Comparison of ENCODE assay signal across 31 cellular contexts in genomic region chr11:48879256-48879655, GRCh38.
A peak's percentile ranks its signal among the peaks of the same experiment; 100 is the strongest.
DNase-seq lines count a peak whose midpoint lies in the region; ATAC-seq and TF ChIP-seq lines count a peak whose summit lies in the region.
"Had no signal": no experiment of that assay in that cellular context is flagged by ENCODE, and none has a peak within 500 bp of the region (broad histone marks: within the 10 kb centered on the region; RNA-seq: fewer than 3 reads in every experiment).

No MANE protein-coding gene starts in this region.

- H3K9me2 ChIP-seq in GM23338 (ENCODE audit: insufficient read depth) = 0 out of 2 replicates have a peak, but pooled peaks cover 5% of the 10 kb centered on the region

- 0 out of 2 replicates have a peak, but pooled peaks cover 2% of the 10 kb centered on the region for H3K9me3 ChIP-seq in HAP-1
- H3K9me3 ChIP-seq: A549; BE2C; BLaER1 treated with 17β-estradiol and CSF1 and Interleukin-3, amounts not matched to agents 10 nM and 100 nM; Caco-2 had no signal

- no peaks in the 10 kb centered on the region for H3K4me1 ChIP-seq in GM23338 (ENCODE audit: insufficient read depth)
- H3K4me1 ChIP-seq in HAP-1 = peaks cover 9% of the 10 kb centered on the region
- H3K4me1 ChIP-seq: A549; BE2C; BLaER1; BLaER1 treated with 17β-estradiol and CSF1 and Interleukin-3, amounts not matched to agents 10 nM and 100 nM; Caco-2 had no signal

- DNase-seq in GM23338 (ENCODE audit: low spot score) (peak; percentile 31), HAP-1 (ENCODE audit: low spot score in 2 of 2) (peak; percentile 72 to 73), SW480 (ENCODE audit: low spot score) (no peak), NCI-H2081 treated with DMSO at 0.1 percent for 48 hours (lab: John Stamatoyannopoulos, UW) (no peak)
- DNase-seq: 8988T; ACHN; AML-193; BE2C; C1 segment of cervical spinal cord; Caco-2; Calu3; CD4-positive, alpha-beta T cell; CD4-positive, CD25-positive, alpha-beta regulatory T cell; CD8-positive, alpha-beta memory T cell; CD8-positive, alpha-beta T cell; COR-L47; DMS 273 treated with DMSO at 0.1 percent for 48 hours; DMS153; DMS53; DMS79; DMS79 treated with DMSO at 0.1 percent for 48 hours; DND-41; EL had no signal

- H3F3A ChIP-seq in GM23338 (replicated peaks; ENCODE audit: low read depth) = no peaks in the 10 kb centered on the region

- no peak overlapping the region for H3K27ac ChIP-seq in GM23338 (ENCODE audit: low read depth)
- H3K27ac ChIP-seq: 22Rv1; A549; BLaER1; BLaER1 treated with 17β-estradiol and CSF1 and Interleukin-3, amounts not matched to agents 10 nM and 100 nM; C4-2B had no signal

- H3K4me1 Mint-ChIP-seq in GM23338 = no peaks in the 10 kb centered on the region
- H3K4me1 Mint-ChIP-seq: B cell; CD14-positive monocyte; CD4-positive, alpha-beta memory T cell; CD4-positive, CD25-positive, alpha-beta regulatory T cell; CD8-positive, alpha-beta memory T cell had no signal

- no peak overlapping the region for H3K4me2 ChIP-seq in GM23338
- H3K4me2 ChIP-seq: A549; BLaER1; BLaER1 treated with 17β-estradiol and CSF1 and Interleukin-3, amounts not matched to agents 10 nM and 100 nM had no signal

- H3K4me3 Mint-ChIP-seq in GM23338 = no peak overlapping the region
- H3K4me3 Mint-ChIP-seq: B cell; CD14-positive monocyte; CD4-positive, alpha-beta memory T cell; CD4-positive, alpha-beta T cell; CD4-positive, CD25-positive, alpha-beta regulatory T cell; CD8-positive, alpha-beta memory T cell; CD8-positive, alpha-beta T cell had no signal

- no peaks in the 10 kb centered on the region for H3K27me3 Mint-ChIP-seq in GM23338 (ENCODE audit: insufficient read depth, low read depth, poor library complexity)
- H3K27me3 Mint-ChIP-seq: B cell; CD4-positive, alpha-beta memory T cell; CD4-positive, alpha-beta T cell; CD4-positive, CD25-positive, alpha-beta regulatory T cell; CD8-positive, alpha-beta memory T cell had no signal

- no peak overlapping the region for H2AFZ ChIP-seq in GM23338

- in situ Hi-C loops in HAP-1 (cut with MboI; ENCODE audit: low sequenced_read_pairs) = no loop called here

- TF ChIP-seq CTCF in GM23338 (conservative IDR thresholded peaks at IDR 0.05; ENCODE audit: low read depth in 2 of 2) = no peak

- 0 out of 2 replicates have a peak overlapping the region, but pooled peaks have one; percentile 11 for H3K4me3 ChIP-seq in GM23338
- no peak overlapping the region for H3K4me3 ChIP-seq in HAP-1
- H3K4me3 ChIP-seq: A549; BLaER1; BLaER1 treated with 17β-estradiol and CSF1 and Interleukin-3, amounts not matched to agents 10 nM and 100 nM had no signal

- ATAC-seq in GM23338 = no peak
- ATAC-seq: A549; CD8-positive, alpha-beta T cell had no signal

- peaks cover 59% of the 10 kb centered on the region for H3K9me3 Mint-ChIP-seq in GM23338
- H3K9me3 Mint-ChIP-seq: CD4-positive, alpha-beta T cell; CD8-positive, alpha-beta T cell had no signal

- no peaks in the 10 kb centered on the region for H4K20me1 ChIP-seq in GM23338 (replicated peaks; ENCODE audit: insufficient read depth)
- H4K20me1 ChIP-seq: BLaER1; BLaER1 treated with 17β-estradiol and CSF1 and Interleukin-3, amounts not matched to agents 10 nM and 100 nM had no signal

- no peaks in the 10 kb centered on the region for H3K79me2 ChIP-seq in GM23338 (replicated peaks; ENCODE audit: insufficient read depth)

- H3K27ac Mint-ChIP-seq in GM23338 = no peak overlapping the region
- H3K27ac Mint-ChIP-seq: B cell; CD14-positive monocyte; CD4-positive, alpha-beta memory T cell; CD4-positive, alpha-beta T cell; CD4-positive, CD25-positive, alpha-beta regulatory T cell; CD8-positive, alpha-beta memory T cell; CD8-positive, alpha-beta T cell had no signal

- H3K27me3 ChIP-seq in GM23338 (ENCODE audit: insufficient read depth) (no peaks in the 10 kb centered on the region), HAP-1 (ENCODE audit: low read depth) (no peaks in the 10 kb centered on the region)
- H3K27me3 ChIP-seq: BE2C; BLaER1; BLaER1 treated with 17β-estradiol and CSF1 and Interleukin-3, amounts not matched to agents 10 nM and 100 nM had no signal

- no peaks in the 10 kb centered on the region for H3K36me3 ChIP-seq in GM23338 (ENCODE audit: insufficient read depth)
- H3K36me3 ChIP-seq in HAP-1 (replicated peaks) = no peaks in the 10 kb centered on the region; the same call in 1 of the 2 replicates
- H3K36me3 ChIP-seq: BE2C; BLaER1; BLaER1 treated with 17β-estradiol and CSF1 and Interleukin-3, amounts not matched to agents 10 nM and 100 nM had no signal

- H3K36me3 Mint-ChIP-seq in GM23338 (ENCODE audit: low read depth) = peaks cover 22% of the 10 kb centered on the region
- H3K36me3 Mint-ChIP-seq: CD14-positive monocyte; CD4-positive, alpha-beta memory T cell; CD4-positive, CD25-positive, alpha-beta regulatory T cell; CD8-positive, alpha-beta memory T cell; CD8-positive, alpha-beta T cell had no signal

TF ChIP-seq in GM23338, 12 proteins besides CTCF, POLR2A, EP300 and RAD21 (continues in another document):
- no peak for TF ChIP-seq ZNF331 (CRISPR knock-in tag; IDR thresholded peaks at IDR 0.05; ENCODE audit: low read depth)
- TF ChIP-seq CREB1 (CRISPR knock-in tag; IDR thresholded peaks at IDR 0.05; ENCODE audit: low read depth) = no peak
- TF ChIP-seq STAT1 (IDR thresholded peaks at IDR 0.05; ENCODE audit: unreplicated experiment) = no peak
- no peak for TF ChIP-seq NANOG (IDR thresholded peaks at IDR 0.05; ENCODE audit: borderline replicate concordance)
- TF ChIP-seq JUNB (IDR thresholded peaks at IDR 0.05; ENCODE audit: unreplicated experiment) = no peak
- no peak for TF ChIP-seq ZNF462 (CRISPR knock-in tag; IDR thresholded peaks at IDR 0.05)
- no peak for TF ChIP-seq POLR2AphosphoS5 (IDR thresholded peaks at IDR 0.05; ENCODE audit: low read depth)

Comparison
In these comparisons a context has a peak if more than half of its experiments do, and no peak if none do; other contexts are left out.
1. DNase-seq: peak in GM23338 (single experiment) and HAP-1 (2 of 2); none in SW480 (single experiment) and NCI-H2081 treated with DMSO at 0.1 percent for 48 hours (single experiment).